22 cellular contexts compared by ENCODE assay signal in genomic region chr1:35586808-35587207, GRCh38. TPM values are rescaled to one million over a fixed set of nuclear protein-coding genes. Genes with fewer than 3 reads are reported as not detected.
"Had no signal": no experiment of that assay in that cellular context is flagged by ENCODE, and none has a peak within 500 bp of the region (broad histone marks: within the 10 kb centered on the region; RNA-seq: fewer than 3 reads in every experiment).

No MANE protein-coding gene starts in this region.

- H3K27me3 ChIP-seq: SJCRH30 had no signal

- H3K4me3 ChIP-seq: SJCRH30 had no signal

- ATAC-seq: SK-N-SH treated with all-trans-retinoic acid at 6 μM for 48 hours had no signal

- H3K4me1 ChIP-seq: SJCRH30 had no signal

- DNase-seq: IMR-90, Kasumi-1, MM.1S, NCI-H1105, NCI-H1417, NCI-H1436 treated with DMSO at 0.1 percent for 48 hours, NCI-H1694 treated with DMSO at 0.1 percent for 48 hours, NCI-H1930, NCI-H2081, NCI-H2107, NCI-H226, NCI-H446, NCI-H510A, NCI-H524 treated with DMSO at 0.1 percent for 48 hours, NCI-H69, NCI-H774, SHP77 treated with DMSO at 0.1 percent for 48 hours, SJCRH30 had no signal

- H3K27ac ChIP-seq: KMS-11, RWPE1, SJCRH30 had no signal

- H3K9me3 ChIP-seq: SJCRH30 had no signal

RNA-seq across cellular contexts. Expression of gene TFAP2E, which starts 13.7 kb away (rescaled TPM):
- total RNA-seq: M059J had no signal
